10 cellular contexts compared by ENCODE assay signal in the genomic region with DNA sequence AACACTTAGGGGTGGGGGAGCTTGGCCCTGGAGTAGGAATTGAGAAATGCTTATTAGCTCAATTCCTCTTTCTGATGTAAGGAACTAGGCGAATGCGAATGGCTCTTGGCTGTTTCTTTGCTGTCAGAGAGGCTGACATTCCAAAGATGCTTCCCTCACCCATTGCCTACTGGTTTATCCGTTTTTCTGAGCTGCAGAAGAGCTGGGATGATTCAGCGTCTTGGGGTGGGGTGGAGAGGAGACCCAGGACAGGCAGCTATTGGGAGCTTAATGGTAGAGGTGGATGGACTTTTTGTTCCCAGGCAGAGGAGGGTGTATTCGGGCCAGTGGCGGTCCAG. TPM values are rescaled to one million over a fixed set of nuclear protein-coding genes. Genes with fewer than 3 reads are reported as not detected.
DNase-seq lines count a peak whose midpoint lies in the region; ATAC-seq and TF ChIP-seq lines count a peak whose summit lies in the region.
"Had no signal": no experiment of that assay in that cellular context is flagged by ENCODE, and none has a peak within 500 bp of the region (broad histone marks: within the 10 kb centered on the region; RNA-seq: fewer than 3 reads in every experiment).

No MANE protein-coding gene starts in this region.

- peak; percentile 80 for DNase-seq in HCEC 1CT
- DNase-seq in ascending aorta (ENCODE audit: low spot score in 2 of 2) = no peak
- peak; percentile 54 for DNase-seq in iPS-NIHi7 (ENCODE audit: extremely low spot score)
- DNase-seq in NCI-H2029 (lab: John Stamatoyannopoulos, UW) = no peak
- no peak for DNase-seq in NCI-H2029 treated with DMSO at 0.1 percent for 48 hours (lab: John Stamatoyannopoulos, UW)
- no peak for DNase-seq in naive thymus-derived CD8-positive, alpha-beta T cell
- DNase-seq: effector CD4-positive, alpha-beta T cell had no signal

- no peaks in the 10 kb centered on the region for H3K27me3 Mint-ChIP-seq in stimulated activated memory B cell treated with anti-CD40 and anti-IgM and Interleukin-4, amounts not matched to agents 10 μg/mL and 1 μg/mL and 100 μg/mL, for 72 hours
- H3K27me3 Mint-ChIP-seq in naive thymus-derived CD8-positive, alpha-beta T cell = no peaks in the 10 kb centered on the region

- intact Hi-C loops in ascending aorta (cut with DNase I) = no loop called here

- H3K9me3 ChIP-seq in ascending aorta = no peaks in the 10 kb centered on the region

- peaks cover 54% of the 10 kb centered on the region for H3K36me3 Mint-ChIP-seq in stimulated activated memory B cell treated with anti-CD40 and anti-IgM and Interleukin-4, amounts not matched to agents 10 μg/mL and 1 μg/mL and 100 μg/mL, for 72 hours
- peaks cover 0 to 67% (median 5%) of the 10 kb centered on the region in 3 donors for H3K36me3 Mint-ChIP-seq in naive thymus-derived CD8-positive, alpha-beta T cell

- H3K27ac ChIP-seq in ascending aorta = peak overlapping the region; percentile 22 to 52
- H3K27ac ChIP-seq: HL-60 had no signal

- peaks cover 70% of the 10 kb centered on the region for H3K4me1 Mint-ChIP-seq in stimulated activated memory B cell treated with anti-CD40 and anti-IgM and Interleukin-4, amounts not matched to agents 10 μg/mL and 1 μg/mL and 100 μg/mL, for 72 hours
- peaks cover 28 to 68% (median 53%) of the 10 kb centered on the region in 4 donors for H3K4me1 Mint-ChIP-seq in naive thymus-derived CD8-positive, alpha-beta T cell

- H3K36me3 ChIP-seq in ascending aorta = peaks cover 19 to 51% of the 10 kb centered on the region in 2 donors

- no peaks in the 10 kb centered on the region for H3K9me3 Mint-ChIP-seq in stimulated activated memory B cell treated with anti-CD40 and anti-IgM and Interleukin-4, amounts not matched to agents 10 μg/mL and 1 μg/mL and 100 μg/mL, for 72 hours
- no peaks in the 10 kb centered on the region for H3K9me3 Mint-ChIP-seq in naive thymus-derived CD8-positive, alpha-beta T cell

- POLR2A ChIA-PET in naive thymus-derived CD8-positive, alpha-beta T cell (lab: Charles Lee) = no interaction called here

- no peak for TF ChIP-seq CTCF in ascending aorta (IDR thresholded peaks at IDR 0.05)

- H3K4me1 ChIP-seq in ascending aorta = peaks cover 8 to 16% of the 10 kb centered on the region in 2 donors

- no peaks in the 10 kb centered on the region for H3K27me3 ChIP-seq in ascending aorta

- no peak overlapping the region for H3K4me3 Mint-ChIP-seq in stimulated activated memory B cell treated with anti-CD40 and anti-IgM and Interleukin-4, amounts not matched to agents 10 μg/mL and 1 μg/mL and 100 μg/mL, for 72 hours
- H3K4me3 Mint-ChIP-seq in naive thymus-derived CD8-positive, alpha-beta T cell = no peak overlapping the region

- H3K27ac Mint-ChIP-seq in stimulated activated memory B cell treated with anti-CD40 and anti-IgM and Interleukin-4, amounts not matched to agents 10 μg/mL and 1 μg/mL and 100 μg/mL, for 72 hours = peak overlapping the region; percentile 1
- H3K27ac Mint-ChIP-seq in naive thymus-derived CD8-positive, alpha-beta T cell = peak overlapping the region in 2 of 10 donors; percentile 24 to 65

- ATAC-seq in stimulated activated memory B cell treated with anti-CD40 and anti-IgM and Interleukin-4, amounts not matched to agents 10 μg/mL and 1 μg/mL and 100 μg/mL, for 72 hours = no peak
- no peak for ATAC-seq in GM21423 (IDR thresholded peaks at IDR 0.05; ENCODE audit: unreplicated experiment)
- no peak for ATAC-seq in naive thymus-derived CD8-positive, alpha-beta T cell

- no peak overlapping the region for H3K4me3 ChIP-seq in ascending aorta

RNA-seq across cellular contexts. Expression of gene PLEKHO2, which starts 9.8 kb away (rescaled TPM):
- 41.4 TPM for total RNA-seq in ascending aorta
- 1 to 10 TPM; 8.6 TPM for total RNA-seq in naive thymus-derived CD8-positive, alpha-beta T cell
- polyA plus RNA-seq in naive thymus-derived CD8-positive, alpha-beta T cell = 10 to 100 TPM in 2 of 3 donors, 1 to 10 TPM in 1; 8.9 to 19.3 (median 12.0) TPM

RNA-seq across cellular contexts. Expression of gene PIF1, which starts 26.0 kb away (rescaled TPM):
- total RNA-seq in ascending aorta = not detected
- total RNA-seq in naive thymus-derived CD8-positive, alpha-beta T cell = under 1 TPM in 1 of 2 experiments, not detected in 1; 0.52 TPM
- polyA plus RNA-seq in naive thymus-derived CD8-positive, alpha-beta T cell = under 1 TPM in 2 of 3 donors, not detected in 1; 0.15 to 0.68 TPM

Comparison
In these comparisons a context has a peak if more than half of its experiments do, and no peak if none do; other contexts are left out.
1. DNase-seq: peak in HCEC 1CT (single experiment) and iPS-NIHi7 (single experiment); none in ascending aorta (0 of 2), NCI-H2029 (single experiment), NCI-H2029 treated with DMSO at 0.1 percent for 48 hours (single experiment) and naive thymus-derived CD8-positive, alpha-beta T cell (0 of 10).